8 cellular contexts compared by ENCODE assay signal in genomic region chr2:241507430-241508239, GRCh38. TPM values are rescaled to one million over a fixed set of nuclear protein-coding genes. Genes with fewer than 3 reads are reported as not detected.
DNase-seq lines count a peak whose midpoint lies in the region; ATAC-seq and TF ChIP-seq lines count a peak whose summit lies in the region.

No MANE protein-coding gene starts in this region.

- peak overlapping the region; percentile 87 for H3K4me3 Mint-ChIP-seq in MCF 10A (ENCODE audit: unreplicated experiment)

- DNase-seq in BJ (ENCODE audit: low read depth) (no peak), MCF 10A (ENCODE audit: unreplicated experiment) (peak; percentile 41), islet precursor cell (peak; percentile 86), inferior parietal cortex (ENCODE audit: extremely low spot score) (no peak)
- DNase-seq in stimulated activated CD4-positive, alpha-beta T cell treated with anti-CD3 and anti-CD28 coated beads, Interleukin-2, amount 100 ng/mL, for 4 hours (ENCODE audit: low read depth) = peak; percentile 12

- H3K4me3 ChIP-seq in BJ (ENCODE audit: low read depth, low read length) = peak overlapping the region; percentile 89

- H3K36me3 ChIP-seq in BJ (ENCODE audit: control insufficient read depth, insufficient read depth, low read length) = peaks cover 1% of the 10 kb centered on the region; the same call in 1 of the 2 replicates

- POLR2A ChIA-PET in BJ (lab: Charles Lee) (no interaction called here), MCF 10A (lab: Yijun Ruan, JAX) (interaction anchor here (0.6 to 2.0 kb wide), 7 partner anchors 21 to 289 kb away, joined by 3 to 7 read pairs (median 3); partner anchors contain the start of gene BOK)

- H3K27me3 Mint-ChIP-seq in MCF 10A (ENCODE audit: insufficient read depth, unreplicated experiment) = no peaks in the 10 kb centered on the region

- no peaks in the 10 kb centered on the region for H3K27me3 ChIP-seq in BJ (ENCODE audit: control insufficient read depth, insufficient read depth, low read length)

- H3K36me3 Mint-ChIP-seq in MCF 10A (ENCODE audit: insufficient read depth, unreplicated experiment) = peaks cover 6% of the 10 kb centered on the region

- BruUV-seq in MCF 10A (replicated peaks; lab: Mats Ljungman, UMichigan) = no TSS peak

- peaks cover 13% of the 10 kb centered on the region for H3K4me1 Mint-ChIP-seq in MCF 10A (ENCODE audit: insufficient read depth, unreplicated experiment)

- TF ChIP-seq CTCF in BJ (IDR thresholded peaks at IDR 0.05; ENCODE audit: insufficient read depth, low read depth, low read length) = peak; percentile 43
- TF ChIP-seq CTCF in MCF 10A (IDR thresholded peaks at IDR 0.05; ENCODE audit: unreplicated experiment) = peak; percentile 11

- H3K9me3 Mint-ChIP-seq in MCF 10A (ENCODE audit: unreplicated experiment) = no peaks in the 10 kb centered on the region

- ATAC-seq in GM19023 (IDR thresholded peaks at IDR 0.05; ENCODE audit: unreplicated experiment) = peak; percentile 19
- ATAC-seq in HG03139 (IDR thresholded peaks at IDR 0.05; ENCODE audit: unreplicated experiment) = peak; percentile 3
- peak; percentile 67 for ATAC-seq in SK-N-SH treated with all-trans-retinoic acid at 6 μM for 48 hours

- intact Hi-C loops in MCF 10A (cut with micrococcal nuclease) = no loop called here

- CTCF ChIA-PET in BJ (lab: Yijun Ruan, JAX) = interaction anchor here (1.0 kb wide), 1 partner anchor 48 kb away, joined by 3 read pairs; no protein-coding TSS in a partner anchor
- CTCF ChIA-PET in MCF 10A (lab: Yijun Ruan, JAX) = interaction anchor here (0.6 kb wide), 1 partner anchor 107 kb away, joined by 3 read pairs; no protein-coding TSS in a partner anchor

- peak overlapping the region; percentile 39 for H3K27ac Mint-ChIP-seq in MCF 10A (ENCODE audit: low read depth, unreplicated experiment)

TF ChIP-seq in SK-N-SH treated with all-trans-retinoic acid at 6 μM for 48 hours, 23 proteins besides CTCF, POLR2A, EP300 and RAD21:
- TF ChIP-seq, protein P1, sequence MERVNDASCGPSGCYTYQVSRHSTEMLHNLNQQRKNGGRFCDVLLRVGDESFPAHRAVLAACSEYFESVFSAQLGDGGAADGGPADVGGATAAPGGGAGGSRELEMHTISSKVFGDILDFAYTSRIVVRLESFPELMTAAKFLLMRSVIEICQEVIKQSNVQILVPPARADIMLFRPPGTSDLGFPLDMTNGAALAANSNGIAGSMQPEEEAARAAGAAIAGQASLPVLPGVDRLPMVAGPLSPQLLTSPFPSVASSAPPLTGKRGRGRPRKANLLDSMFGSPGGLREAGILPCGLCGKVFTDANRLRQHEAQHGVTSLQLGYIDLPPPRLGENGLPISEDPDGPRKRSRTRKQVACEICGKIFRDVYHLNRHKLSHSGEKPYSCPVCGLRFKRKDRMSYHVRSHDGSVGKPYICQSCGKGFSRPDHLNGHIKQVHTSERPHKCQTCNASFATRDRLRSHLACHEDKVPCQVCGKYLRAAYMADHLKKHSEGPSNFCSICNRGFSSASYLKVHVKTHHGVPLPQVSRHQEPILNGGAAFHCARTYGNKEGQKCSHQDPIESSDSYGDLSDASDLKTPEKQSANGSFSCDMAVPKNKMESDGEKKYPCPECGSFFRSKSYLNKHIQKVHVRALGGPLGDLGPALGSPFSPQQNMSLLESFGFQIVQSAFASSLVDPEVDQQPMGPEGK (CRISPR knock-in tag; IDR thresholded peaks at IDR 0.05; ENCODE audit: borderline replicate concordance) = no peak
- TF ChIP-seq ESRRG (CRISPR knock-in tag; IDR thresholded peaks at IDR 0.05) (no peak), TOX (CRISPR knock-in tag; IDR thresholded peaks at IDR 0.05; ENCODE audit: borderline replicate concordance) (no peak), TCF4 (CRISPR knock-in tag; IDR thresholded peaks at IDR 0.05; ENCODE audit: borderline replicate concordance) (no peak), ISL1 (CRISPR knock-in tag; IDR thresholded peaks at IDR 0.05) (no peak), BACH2 (CRISPR knock-in tag; IDR thresholded peaks at IDR 0.05; ENCODE audit: borderline replicate concordance) (no peak), TSHZ2 (CRISPR knock-in tag; IDR thresholded peaks at IDR 0.05) (no peak), GLIS3 (CRISPR knock-in tag; IDR thresholded peaks at IDR 0.05) (no peak), ZC3H10 (CRISPR knock-in tag; IDR thresholded peaks at IDR 0.05) (no peak)

RNA-seq across cellular contexts. Expression of gene STK25, which starts 0.7 kb away (rescaled TPM):
- 232 and 386 TPM in 2 replicates for polyA plus RNA-seq in BJ (2011; rRNA removed)
- 160 and 245 TPM in 2 replicates for polyA minus RNA-seq in BJ (2011; rRNA and poly(A)+ RNA removed)
- total RNA-seq in MCF 10A (2022) = 102 and 117 TPM in 2 replicates

RNA-seq across cellular contexts. Expression of gene BOK, which starts 50.9 kb away (rescaled TPM):
- polyA plus RNA-seq in BJ (2011; rRNA removed) = 29.4 and 42.9 TPM in 2 replicates
- polyA minus RNA-seq in BJ (2011; rRNA and poly(A)+ RNA removed) = 19.3 and 22.8 TPM in 2 replicates
- total RNA-seq in MCF 10A (2022) = 15.5 and 18.6 TPM in 2 replicates

Comparison
In these comparisons a context has a peak if more than half of its experiments do, and no peak if none do; other contexts are left out.
1. DNase-seq: peak in MCF 10A (single experiment), islet precursor cell (single experiment) and stimulated activated CD4-positive, alpha-beta T cell treated with anti-CD3 and anti-CD28 coated beads, Interleukin-2, amount 100 ng/mL, for 4 hours (single experiment); none in BJ (single experiment) and inferior parietal cortex (single experiment).
2. ATAC-seq: peak in every context shown above with its lines; median percentile 67 in SK-N-SH treated with all-trans-retinoic acid at 6 μM for 48 hours; 19 in GM19023; 3 in HG03139.